ENCODE assay signal across 21 cellular contexts in the genomic region with DNA sequence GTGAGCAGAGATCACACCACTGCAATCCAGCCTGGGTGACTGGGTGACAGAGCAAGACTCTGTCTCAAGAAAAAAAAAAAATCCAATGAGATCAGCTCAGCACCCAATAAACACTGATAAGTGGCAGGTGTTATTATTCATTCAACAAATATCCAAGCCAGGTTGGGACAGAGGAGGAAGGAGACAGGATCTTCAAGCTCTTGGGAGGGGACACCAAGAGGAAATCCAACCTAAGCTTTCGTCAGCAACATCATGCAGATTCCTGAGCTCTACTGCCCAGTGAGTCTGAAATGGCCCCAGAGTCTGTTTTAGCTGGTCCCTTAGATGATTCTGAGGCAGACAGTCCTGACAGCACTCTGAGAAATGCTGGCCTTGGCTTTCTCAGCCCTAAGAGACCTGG. TPM values are rescaled to one million over a fixed set of nuclear protein-coding genes. Genes with fewer than 3 reads are reported as not detected.
DNase-seq lines count a peak whose midpoint lies in the region; ATAC-seq, FAIRE-seq and TF ChIP-seq lines count a peak whose summit lies in the region.
"Had no signal": no experiment of that assay in that cellular context is flagged by ENCODE, and none has a peak within 500 bp of the region (broad histone marks: within the 10 kb centered on the region; RNA-seq: fewer than 3 reads in every experiment).

No MANE protein-coding gene starts in this region.

- no peak for DNase-seq in activated naive CD4-positive, alpha-beta T cell treated with anti-CD3 and anti-CD28 coated beads, Interleukin-2, amount 10 ng/mL, durations not matched to agents 7 days and 5 days
- DNase-seq in activated naive CD4-positive, alpha-beta T cell treated with anti-CD3 and anti-CD28 coated beads, Interleukin-2, amount 50 U/mL, for 16 hours = no peak
- DNase-seq in PC-9 (peak in 1 of 2 experiments; percentile 87), immature natural killer cell (no peak), frontal cortex (ENCODE audit: low spot score in 2 of 2) (no peak)
- DNase-seq in activated CD4-positive, alpha-beta T cell treated with anti-CD3 and anti-CD28 coated beads, Interleukin-2, amount 50 U/mL, for 1 hour = no peak
- DNase-seq in activated CD4-positive, alpha-beta memory T cell treated with anti-CD3 and anti-CD28 coated beads, Interleukin-2, amount 10 ng/mL, durations not matched to agents 7 days and 5 days = no peak
- DNase-seq: 8988T, DMS79 treated with DMSO at 0.1 percent for 48 hours, Karpas-422, MG63, NCI-H1048, NCI-H1436 treated with DMSO at 0.1 percent for 48 hours, NCI-H2029, NCI-H526 had no signal

- H3K9me3 ChIP-seq in PC-9 (ENCODE audit: insufficient read depth, low read depth) = 0 out of 2 replicates have a peak, but pooled peaks cover 10% of the 10 kb centered on the region

- H3K36me3 Mint-ChIP-seq in activated naive CD4-positive, alpha-beta T cell treated with anti-CD3 and anti-CD28 coated beads, Interleukin-2, amount 10 ng/mL, durations not matched to agents 7 days and 5 days = peaks cover 30% of the 10 kb centered on the region
- peaks cover 0 to 4% (median 0%) of the 10 kb centered on the region in 3 donors for H3K36me3 Mint-ChIP-seq in immature natural killer cell
- peaks cover 7% of the 10 kb centered on the region for H3K36me3 Mint-ChIP-seq in stimulated activated memory B cell treated with anti-CD40 and anti-IgM and Interleukin-4, amounts not matched to agents 10 μg/mL and 1 μg/mL and 100 μg/mL, for 72 hours
- H3K36me3 Mint-ChIP-seq in activated CD4-positive, alpha-beta memory T cell treated with anti-CD3 and anti-CD28 coated beads, Interleukin-2, amount 10 ng/mL, durations not matched to agents 7 days and 5 days (ENCODE audit: low read depth) = peaks cover 33% of the 10 kb centered on the region

- H3K27me3 Mint-ChIP-seq in activated naive CD4-positive, alpha-beta T cell treated with anti-CD3 and anti-CD28 coated beads, Interleukin-2, amount 10 ng/mL, durations not matched to agents 7 days and 5 days = no peaks in the 10 kb centered on the region
- H3K27me3 Mint-ChIP-seq in immature natural killer cell (ENCODE audit: low read depth in 3 of 3) = peaks cover 0 to 6% (median 5%) of the 10 kb centered on the region in 3 donors
- H3K27me3 Mint-ChIP-seq in stimulated activated memory B cell treated with anti-CD40 and anti-IgM and Interleukin-4, amounts not matched to agents 10 μg/mL and 1 μg/mL and 100 μg/mL, for 72 hours = no peaks in the 10 kb centered on the region
- H3K27me3 Mint-ChIP-seq in activated CD4-positive, alpha-beta memory T cell treated with anti-CD3 and anti-CD28 coated beads, Interleukin-2, amount 10 ng/mL, durations not matched to agents 7 days and 5 days = no peaks in the 10 kb centered on the region
- H3K27me3 Mint-ChIP-seq: B cell had no signal

- H3K9me3 Mint-ChIP-seq in activated naive CD4-positive, alpha-beta T cell treated with anti-CD3 and anti-CD28 coated beads, Interleukin-2, amount 10 ng/mL, durations not matched to agents 7 days and 5 days = peaks cover 5% of the 10 kb centered on the region
- H3K9me3 Mint-ChIP-seq in immature natural killer cell = no peaks in the 10 kb centered on the region
- H3K9me3 Mint-ChIP-seq in stimulated activated memory B cell treated with anti-CD40 and anti-IgM and Interleukin-4, amounts not matched to agents 10 μg/mL and 1 μg/mL and 100 μg/mL, for 72 hours = no peaks in the 10 kb centered on the region
- peaks cover 9% of the 10 kb centered on the region for H3K9me3 Mint-ChIP-seq in activated CD4-positive, alpha-beta memory T cell treated with anti-CD3 and anti-CD28 coated beads, Interleukin-2, amount 10 ng/mL, durations not matched to agents 7 days and 5 days

- peak overlapping the region; percentile 67 for H3K27ac ChIP-seq in PC-9
- H3K27ac ChIP-seq: SJSA1 had no signal

- CTCF ChIA-PET in activated naive CD4-positive, alpha-beta T cell treated with anti-CD3 and anti-CD28 coated beads, Interleukin-2, amount 10 ng/mL, durations not matched to agents 7 days and 5 days (lab: Charles Lee) = interaction anchor here (0.8 kb wide), 1 partner anchor 61 kb away, joined by 3 read pairs; no protein-coding TSS in a partner anchor
- CTCF ChIA-PET in PC-9 (lab: Charles Lee) = interaction anchor here (0.6 kb wide), 2 partner anchors 33 to 266 kb away, joined by 4 to 9 read pairs; a partner anchor contains a TSS
- CTCF ChIA-PET in activated CD4-positive, alpha-beta memory T cell treated with anti-CD3 and anti-CD28 coated beads, Interleukin-2, amount 10 ng/mL, durations not matched to agents 7 days and 5 days (lab: Charles Lee) = interaction anchor here (1.0 kb wide), 1 partner anchor 34 kb away, joined by 7 read pairs; a partner anchor contains a TSS

- intact Hi-C loops in PC-9 (cut with micrococcal nuclease; ENCODE audit: unreplicated experiment) = no loop called here

- no peaks in the 10 kb centered on the region for H3K9me2 ChIP-seq in PC-9 (ENCODE audit: insufficient read depth)

- no peak overlapping the region for H3K4me3 ChIP-seq in PC-9
- H3K4me3 ChIP-seq: MG63, SJSA1 had no signal

- H3K27me3 ChIP-seq in PC-9 (ENCODE audit: insufficient read depth, low read depth) = no peaks in the 10 kb centered on the region
- H3K27me3 ChIP-seq: MG63, SJSA1 had no signal

- peaks cover 12% of the 10 kb centered on the region; the same call in 1 of the 2 replicates for H3K36me3 ChIP-seq in PC-9 (ENCODE audit: low read depth)

- ATAC-seq in stimulated activated memory B cell treated with anti-CD40 and anti-IgM and Interleukin-4, amounts not matched to agents 10 μg/mL and 1 μg/mL and 100 μg/mL, for 72 hours = no peak

- H3F3A ChIP-seq in PC-9 (ENCODE audit: insufficient read depth, low read depth) = peaks cover 16% of the 10 kb centered on the region; the same call in 1 of the 2 replicates

- H3K4me1 ChIP-seq in PC-9 (replicated peaks; ENCODE audit: insufficient read depth) = peaks cover 10% of the 10 kb centered on the region; the same call in 1 of the 2 replicates
- H3K4me1 ChIP-seq: SJSA1 had no signal

- no peak for TF ChIP-seq CTCF in PC-9 (conservative IDR thresholded peaks at IDR 0.05)

- 0 out of 2 replicates have a peak, but pooled peaks cover 3% of the 10 kb centered on the region for H4K20me1 ChIP-seq in PC-9 (ENCODE audit: insufficient read depth)

- H3K4me2 ChIP-seq in PC-9 = peak overlapping the region; percentile 22; the same call in 1 of the 2 replicates

- no peak overlapping the region for H3K4me3 Mint-ChIP-seq in activated naive CD4-positive, alpha-beta T cell treated with anti-CD3 and anti-CD28 coated beads, Interleukin-2, amount 10 ng/mL, durations not matched to agents 7 days and 5 days
- no peak overlapping the region for H3K4me3 Mint-ChIP-seq in immature natural killer cell
- no peak overlapping the region for H3K4me3 Mint-ChIP-seq in stimulated activated memory B cell treated with anti-CD40 and anti-IgM and Interleukin-4, amounts not matched to agents 10 μg/mL and 1 μg/mL and 100 μg/mL, for 72 hours
- no peak overlapping the region for H3K4me3 Mint-ChIP-seq in activated CD4-positive, alpha-beta memory T cell treated with anti-CD3 and anti-CD28 coated beads, Interleukin-2, amount 10 ng/mL, durations not matched to agents 7 days and 5 days
- H3K4me3 Mint-ChIP-seq: B cell had no signal

- peaks cover 49% of the 10 kb centered on the region for H3K79me2 ChIP-seq in PC-9 (ENCODE audit: low read depth)

- no peak for FAIRE-seq in frontal cortex (lab: Jason Lieb, UNC)
- FAIRE-seq: H1 had no signal

- no peak overlapping the region for H2AFZ ChIP-seq in PC-9

- H3K27ac Mint-ChIP-seq in activated naive CD4-positive, alpha-beta T cell treated with anti-CD3 and anti-CD28 coated beads, Interleukin-2, amount 10 ng/mL, durations not matched to agents 7 days and 5 days = peak overlapping the region; percentile 14
- peak overlapping the region in 4 of 6 donors; percentile 40 to 65 (median 50) for H3K27ac Mint-ChIP-seq in immature natural killer cell
- H3K27ac Mint-ChIP-seq in stimulated activated memory B cell treated with anti-CD40 and anti-IgM and Interleukin-4, amounts not matched to agents 10 μg/mL and 1 μg/mL and 100 μg/mL, for 72 hours = peak overlapping the region; percentile 32
- H3K27ac Mint-ChIP-seq in activated CD4-positive, alpha-beta memory T cell treated with anti-CD3 and anti-CD28 coated beads, Interleukin-2, amount 10 ng/mL, durations not matched to agents 7 days and 5 days = no peak overlapping the region

- POLR2A ChIA-PET in PC-9 (lab: Charles Lee; ENCODE audit: unreplicated experiment) = interaction anchor here (0.6 to 0.7 kb wide), 2 partner anchors 20 to 33 kb away, joined by 3 to 4 read pairs; a partner anchor contains a TSS
- POLR2A ChIA-PET in activated CD4-positive, alpha-beta memory T cell treated with anti-CD3 and anti-CD28 coated beads, Interleukin-2, amount 10 ng/mL, durations not matched to agents 7 days and 5 days (lab: Charles Lee) = interaction anchor here (1.0 to 11.7 kb wide), 3 partner anchors 8 to 34 kb away, joined by 5 to 157 read pairs (median 5); a partner anchor contains a TSS

- no TSS peak for BruUV-seq in PC-9 (replicated peaks; lab: Mats Ljungman, UMichigan)

- peaks cover 36% of the 10 kb centered on the region for H3K4me1 Mint-ChIP-seq in activated naive CD4-positive, alpha-beta T cell treated with anti-CD3 and anti-CD28 coated beads, Interleukin-2, amount 10 ng/mL, durations not matched to agents 7 days and 5 days
- peaks cover 21 to 26% of the 10 kb centered on the region in 2 donors for H3K4me1 Mint-ChIP-seq in immature natural killer cell
- peaks cover 39% of the 10 kb centered on the region for H3K4me1 Mint-ChIP-seq in stimulated activated memory B cell treated with anti-CD40 and anti-IgM and Interleukin-4, amounts not matched to agents 10 μg/mL and 1 μg/mL and 100 μg/mL, for 72 hours
- H3K4me1 Mint-ChIP-seq in activated CD4-positive, alpha-beta memory T cell treated with anti-CD3 and anti-CD28 coated beads, Interleukin-2, amount 10 ng/mL, durations not matched to agents 7 days and 5 days = peaks cover 27% of the 10 kb centered on the region

RNA-seq across cellular contexts. Expression of a gene that starts 7.7 kb away (rescaled TPM):
- total RNA-seq in PC-9 (2021) (20.6 and 25.5 TPM in 2 replicates), frontal cortex (1.2 TPM)
- polyA plus RNA-seq in immature natural killer cell = 1 to 10 TPM in 1 of 3 donors, under 1 TPM in 2; 0.21 to 1.5 (median 0.66) TPM
- total RNA-seq in activated CD4-positive, alpha-beta memory T cell treated with anti-CD3 and anti-CD28 coated beads, Interleukin-2, amount 10 ng/mL, durations not matched to agents 7 days and 5 days = 10 to 100 TPM; 16.8 to 18.6 TPM

RNA-seq across cellular contexts. Expression of a gene that starts 29.5 kb away (rescaled TPM):
- total RNA-seq in PC-9 (2021) = not detected in 2 replicates
- not detected for polyA plus RNA-seq in immature natural killer cell
- total RNA-seq in frontal cortex = not detected
- total RNA-seq in activated CD4-positive, alpha-beta memory T cell treated with anti-CD3 and anti-CD28 coated beads, Interleukin-2, amount 10 ng/mL, durations not matched to agents 7 days and 5 days = not detected
- total RNA-seq: B cell, H1, HT-29, SJSA1 had no signal
- polyA plus RNA-seq: AG04450, H1 had no signal

RNA-seq across cellular contexts. Expression of a gene that starts 33.1 kb away (rescaled TPM):
- total RNA-seq in PC-9 (2021) (7.8 and 11.9 TPM in 2 replicates), frontal cortex (5.7 TPM)
- polyA plus RNA-seq in immature natural killer cell = 10 to 100 TPM; 58.6 to 86.4 (median 69.9) TPM
- 10 to 100 TPM; 55.5 to 58.1 TPM for total RNA-seq in activated CD4-positive, alpha-beta memory T cell treated with anti-CD3 and anti-CD28 coated beads, Interleukin-2, amount 10 ng/mL, durations not matched to agents 7 days and 5 days

RNA-seq across cellular contexts. Expression of a gene that starts 46.1 kb away (rescaled TPM):
- total RNA-seq in PC-9 (2021) = 31.7 and 35.3 TPM in 2 replicates
- 1 to 10 TPM; 2.4 to 9.4 (median 4.2) TPM for polyA plus RNA-seq in immature natural killer cell
- 13.0 TPM for total RNA-seq in frontal cortex
- 10 to 100 TPM; 76.2 to 78.4 TPM for total RNA-seq in activated CD4-positive, alpha-beta memory T cell treated with anti-CD3 and anti-CD28 coated beads, Interleukin-2, amount 10 ng/mL, durations not matched to agents 7 days and 5 days
